Comparison of ENCODE assay signal across 8 cellular contexts in the genomic region with DNA sequence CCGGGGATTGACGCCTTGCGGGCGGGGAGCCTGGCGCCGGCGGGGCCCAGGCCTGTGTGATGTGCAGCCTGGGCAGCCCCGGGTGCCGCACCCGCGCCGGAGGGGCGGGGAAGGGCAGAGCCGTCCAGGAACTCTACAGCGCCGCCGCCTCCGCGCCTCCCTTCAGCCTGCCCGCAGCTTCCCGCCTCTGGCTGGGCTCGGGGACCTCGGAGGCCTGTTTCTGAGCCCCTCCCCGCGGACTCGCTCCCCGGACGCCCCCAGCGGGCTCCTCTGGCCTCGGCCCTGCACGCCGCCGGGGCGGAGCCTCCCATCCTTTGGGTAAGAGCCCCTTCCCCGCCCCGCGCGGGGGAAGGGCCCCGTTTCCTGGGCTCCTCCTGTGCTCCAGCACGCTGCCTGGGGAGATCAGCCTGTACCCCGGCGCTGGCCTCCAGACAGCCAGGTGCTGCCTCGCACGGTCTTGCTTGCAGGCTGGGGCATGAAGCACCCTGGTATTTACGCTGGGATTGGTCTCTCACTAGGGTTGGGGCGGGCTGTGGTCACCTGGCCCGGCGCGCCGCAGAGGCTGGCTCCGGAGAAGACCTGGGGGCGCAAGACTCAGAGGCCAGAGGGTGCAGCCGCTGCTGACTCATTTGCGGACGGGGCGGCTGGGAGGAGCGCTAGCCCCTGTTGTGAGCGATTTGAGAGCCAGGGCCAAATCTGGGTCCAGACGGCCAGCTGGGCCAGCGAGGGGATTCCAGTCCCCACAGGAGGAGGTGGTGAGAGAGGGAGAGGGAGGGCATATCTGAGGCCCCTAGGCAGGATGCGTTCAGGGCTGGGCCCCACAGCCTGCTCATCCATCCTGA. TPM values are rescaled to one million over a fixed set of nuclear protein-coding genes. Genes with fewer than 3 reads are reported as not detected.
DNase-seq lines count a peak whose midpoint lies in the region; ATAC-seq, FAIRE-seq and TF ChIP-seq lines count a peak whose summit lies in the region.

No MANE protein-coding gene starts in this region.

- peak overlapping the region; percentile 35; the same call in 1 of the 2 replicates for H3K27ac ChIP-seq in VCaP

- ATAC-seq in HG02610 (IDR thresholded peaks at IDR 0.05; ENCODE audit: unreplicated experiment) (peak; percentile 47), GM18520 (IDR thresholded peaks at IDR 0.05; ENCODE audit: unreplicated experiment) (no peak)

- TF ChIP-seq CTCF in VCaP (conservative IDR thresholded peaks at IDR 0.05): peak; percentile 26
- peak; percentile 35 for TF ChIP-seq CTCF in bronchial epithelial cell (IDR thresholded peaks at IDR 0.05; ENCODE audit: insufficient read depth, low read length, severe bottlenecking)

- no peaks in the 10 kb centered on the region for H3K36me3 ChIP-seq in bronchial epithelial cell (ENCODE audit: control insufficient read depth, insufficient read depth, low read length)

- peak overlapping the region; percentile 30 for H3K4me3 ChIP-seq in bronchial epithelial cell (ENCODE audit: low read depth, low read length)

- DNase-seq in GM03348 (ENCODE audit: low spot score) (peak; percentile 84), NCI-H2081 (lab: John Stamatoyannopoulos, UW) (peak; percentile 66 to 85), bronchial epithelial cell (ENCODE audit: low read depth) (peak; percentile 95), islet precursor cell (peak; percentile 98)
- peak; percentile 54 for DNase-seq in stimulated activated CD4-positive, alpha-beta T cell treated with anti-CD3 and anti-CD28 coated beads, Interleukin-12 subunit alpha, Interleukin-12 subunit beta, amount 100 ng/mL, for 4 hours

- FAIRE-seq in bronchial epithelial cell (lab: Jason Lieb, UNC): no peak

- H3K27me3 ChIP-seq in bronchial epithelial cell (ENCODE audit: control insufficient read depth, insufficient read depth, low read length): no peaks in the 10 kb centered on the region

RNA-seq across cellular contexts. Expression of gene ACOT11, which starts 5.7 kb away (rescaled TPM):
- 3.4 and 6.0 TPM in 2 replicates for total RNA-seq in bronchial epithelial cell
